In genomic region chr9:70398145-70398556, GRCh38 we compare ENCODE assay signal across 1 cellular context.
TF ChIP-seq lines count a peak whose summit lies in the region.

No MANE protein-coding gene starts in this region.

TF ChIP-seq in GM12878, 131 proteins besides CTCF, POLR2A, EP300 and RAD21 (continued from another document):
- 0 out of 2 replicates have a peak, but pooled peaks have one; percentile 42 for TF ChIP-seq MLLT1 (IDR thresholded peaks at IDR 0.05)
